In genomic region chr1:31007462-31007991, GRCh38 we compare ENCODE assay signal across 9 cellular contexts. TPM values are rescaled to one million over a fixed set of nuclear protein-coding genes. Genes with fewer than 3 reads are reported as not detected.
DNase-seq lines count a peak whose midpoint lies in the region; ATAC-seq and TF ChIP-seq lines count a peak whose summit lies in the region.
"Had no signal": no experiment of that assay in that cellular context is flagged by ENCODE, and none has a peak within 500 bp of the region (broad histone marks: within the 10 kb centered on the region; RNA-seq: fewer than 3 reads in every experiment).

No MANE protein-coding gene starts in this region.

- peaks cover 17% of the 10 kb centered on the region for H4K20me1 ChIP-seq in mammary epithelial cell (ENCODE audit: insufficient read depth, low read length)

- H3K4me1 Mint-ChIP-seq in CD8-positive, alpha-beta T cell (ENCODE audit: low read depth), result peaks cover 80% of the 10 kb centered on the region

- H3K4me2 ChIP-seq in mammary epithelial cell (ENCODE audit: insufficient read depth, low read depth, low read length), result peak overlapping the region; percentile 93

- H3K4me1 ChIP-seq in CD8-positive, alpha-beta T cell (ENCODE audit: insufficient read depth, low read length), result peaks cover 27% of the 10 kb centered on the region
- H3K4me1 ChIP-seq in mammary epithelial cell (ENCODE audit: insufficient read depth, low read length), result peaks cover 80% of the 10 kb centered on the region
- H3K4me1 ChIP-seq in mesodermal cell (ENCODE audit: control insufficient read depth, insufficient read depth, low read length, poor library complexity, severe bottlenecking), result peaks cover 29% of the 10 kb centered on the region

- ATAC-seq in CD8-positive, alpha-beta T cell, result no peak
- ATAC-seq in activated CD4-positive, CD25-positive, alpha-beta regulatory T cell treated with anti-CD3 and anti-CD28 coated beads, Interleukin-2, amount 50 U/mL, for 24 hours, result no peak
- ATAC-seq in GM21737 (IDR thresholded peaks at IDR 0.05; ENCODE audit: unreplicated experiment), result no peak

- in situ Hi-C loops in mammary epithelial cell (cut with MboI; ENCODE audit: low sequenced_read_pairs in 2 of 2), result no loop called here

- no peak for TF ChIP-seq CTCF in CD8-positive, alpha-beta T cell (IDR thresholded peaks at IDR 0.05)
- no peak for TF ChIP-seq CTCF in mammary epithelial cell (conservative IDR thresholded peaks at IDR 0.05 in 1 of 2, IDR thresholded peaks at IDR 0.05 in 1 of 2; ENCODE audit: extremely low read depth in 1 of 2, insufficient read depth in 1 of 2, low read depth in 1 of 2, low read length in 2 of 2)

- no peak overlapping the region for H3K4me3 Mint-ChIP-seq in CD8-positive, alpha-beta T cell

- POLR2A ChIA-PET in CD8-positive, alpha-beta T cell (lab: Charles Lee), result no interaction called here

- peaks cover 100% of the 10 kb centered on the region for H3K79me2 ChIP-seq in mammary epithelial cell (ENCODE audit: insufficient read depth, low read length)

- CTCF ChIA-PET in CD8-positive, alpha-beta T cell (lab: Charles Lee), result no interaction called here
- CTCF ChIA-PET in mammary epithelial cell (lab: Charles Lee; ENCODE audit: low non-redundant PET), result interaction anchor here (0.8 kb wide), 1 partner anchor 174 kb away, joined by 8 read pairs; no protein-coding TSS in a partner anchor

- H3K9me3 Mint-ChIP-seq in CD8-positive, alpha-beta T cell, result no peaks in the 10 kb centered on the region

- H3K27me3 ChIP-seq in CD8-positive, alpha-beta T cell (ENCODE audit: insufficient read depth, low read length), result no peaks in the 10 kb centered on the region
- H3K27me3 ChIP-seq in MG63 (no peaks in the 10 kb centered on the region), mammary epithelial cell (ENCODE audit: insufficient read depth, low read length) (no peaks in the 10 kb centered on the region)

- no peak overlapping the region for H2AFZ ChIP-seq in mammary epithelial cell (ENCODE audit: low read depth, low read length)

- no peaks in the 10 kb centered on the region for H3K27me3 Mint-ChIP-seq in CD8-positive, alpha-beta T cell (ENCODE audit: low read depth)

- no peak overlapping the region for H3K4me3 ChIP-seq in CD8-positive, alpha-beta T cell (ENCODE audit: low read depth, low read length)
- H3K4me3 ChIP-seq in MG63 (no peak overlapping the region), mammary epithelial cell (replicated peaks in 1 of 3; ENCODE audit: insufficient read depth in 1 of 3, low read depth in 2 of 3, low read length in 3 of 3) (peak overlapping the region in 2 of 3 experiments; percentile 33), mesodermal cell (ENCODE audit: extremely low read depth, insufficient read depth, low read length, poor library complexity, severe bottlenecking) (no peak overlapping the region)

- DNase-seq in CD8-positive, alpha-beta T cell, result no peak
- DNase-seq in MG63, result peak; percentile 15
- DNase-seq in mammary epithelial cell, result peak; percentile 82
- DNase-seq in stimulated activated CD8-positive, alpha-beta memory T cell treated with anti-CD3 and anti-CD28 coated beads, Interleukin-4, amount 100 ng/mL, for 48 hours, result no peak
- DNase-seq in DMS153 (lab: John Stamatoyannopoulos, UW), result no peak
- DNase-seq: amygdala had no signal

- peaks cover 19% of the 10 kb centered on the region for H3K36me3 ChIP-seq in CD8-positive, alpha-beta T cell (ENCODE audit: insufficient read depth, low read length)
- peaks cover 45% of the 10 kb centered on the region for H3K36me3 ChIP-seq in MG63
- peaks cover 17% of the 10 kb centered on the region for H3K36me3 ChIP-seq in mammary epithelial cell (ENCODE audit: insufficient read depth, low read length)
- peaks cover 43% of the 10 kb centered on the region for H3K36me3 ChIP-seq in mesodermal cell (ENCODE audit: control insufficient read depth, insufficient read depth, low read length)

- H3K27ac ChIP-seq in CD8-positive, alpha-beta T cell (ENCODE audit: low read depth, low read length), result no peak overlapping the region
- H3K27ac ChIP-seq in mammary epithelial cell (ENCODE audit: insufficient read depth, low read depth, low read length) (peak overlapping the region; percentile 63), mesodermal cell (ENCODE audit: low read depth, low read length, severe bottlenecking) (peak overlapping the region; percentile 78)

- 0% methylated on average over 2 of the region's 2 CpGs for WGBS in mammary epithelial cell (ENCODE audit: low coverage, missing lambda C conversion rate)
- WGBS in mesodermal cell (ENCODE audit: insufficient coverage in 2 of 2), 2 experiments, result 86 to 95% methylated on average over 2 of the region's 2 CpGs

- no TSS peak for BruUV-seq in mammary epithelial cell (replicated peaks; lab: Mats Ljungman, UMichigan)

- H3K9ac ChIP-seq in mammary epithelial cell (ENCODE audit: insufficient read depth, low read length), result no peak overlapping the region

- dilution Hi-C loops in mammary epithelial cell (cut with HindIII; ENCODE audit: low sequenced_read_pairs), result no loop called here

- H3K27ac Mint-ChIP-seq in CD8-positive, alpha-beta T cell, result peak overlapping the region; percentile 38

- peaks cover 63% of the 10 kb centered on the region for H3K36me3 Mint-ChIP-seq in CD8-positive, alpha-beta T cell

- H3K9me3 ChIP-seq in CD8-positive, alpha-beta T cell (ENCODE audit: low read length), result no peaks in the 10 kb centered on the region
- H3K9me3 ChIP-seq in MG63, result no peaks in the 10 kb centered on the region
- no peaks in the 10 kb centered on the region for H3K9me3 ChIP-seq in mammary epithelial cell (replicated peaks; ENCODE audit: insufficient read depth, low read length)
- no peaks in the 10 kb centered on the region for H3K9me3 ChIP-seq in mesodermal cell (ENCODE audit: control insufficient read depth, low read length)

- intact Hi-C loops in CD8-positive, alpha-beta T cell (cut with DNase I, micrococcal nuclease), result no loop called here
- intact Hi-C loops in mammary epithelial cell (cut with micrococcal nuclease), result loop anchor here (5.0 kb wide), 1 partner anchor 55 kb away; no protein-coding TSS in a partner anchor

RNA-seq across cellular contexts. Expression of gene PUM1, which starts 58.0 kb away (rescaled TPM):
- 100 to 1,000 TPM; 190 to 191 TPM for total RNA-seq in CD8-positive, alpha-beta T cell
- 31.6 and 58.5 TPM in 2 replicates for total RNA-seq in MG63 (2014; rRNA removed; shearing (Covaris generic); ENCODE audit: low replicate concordance)
- 100 to 1,000 TPM in 1 of 2 donors, 10 to 100 TPM in 1; 91.2 to 107 TPM for total RNA-seq in mammary epithelial cell
- polyA plus RNA-seq in mammary epithelial cell, result 94.7 TPM
- polyA minus RNA-seq in mammary epithelial cell, result 265 TPM
- 62.9 TPM for polyA plus RNA-seq in mesodermal cell (2013, experiment 1 of 2)
- polyA plus RNA-seq in mesodermal cell (2013, experiment 2 of 2), result 58.8 TPM

Comparison
In these comparisons a context has a peak if more than half of its experiments do, and no peak if none do; other contexts are left out.
1. DNase-seq: peak in MG63 (single experiment) and mammary epithelial cell (single experiment); none in CD8-positive, alpha-beta T cell (0 of 7), stimulated activated CD8-positive, alpha-beta memory T cell treated with anti-CD3 and anti-CD28 coated beads, Interleukin-4, amount 100 ng/mL, for 48 hours (single experiment) and DMS153 (single experiment).
2. H3K4me3 ChIP-seq: peak in mammary epithelial cell (2 of 3); none in CD8-positive, alpha-beta T cell (single experiment), MG63 (single experiment) and mesodermal cell (single experiment).